ENCODE assay signal across 3 cellular contexts in genomic region chrX:77723684-77724083, GRCh38.
TF ChIP-seq lines count a peak whose summit lies in the region.

No MANE protein-coding gene starts in this region.

TF ChIP-seq in HepG2, 621 proteins besides CTCF, POLR2A, EP300 and RAD21:
- TF ChIP-seq ZNF720 (CRISPR knock-in tag; IDR thresholded peaks at IDR 0.05): no peak
- TF ChIP-seq NR2F1 (CRISPR knock-in tag; IDR thresholded peaks at IDR 0.05): no peak
- TF ChIP-seq MAFK (conservative IDR thresholded peaks at IDR 0.05 in 1 of 2, IDR thresholded peaks at IDR 0.05 in 1 of 2; ENCODE audit: low read length in 2 of 2): peak; percentile 86 to 93
- TF ChIP-seq, protein P1, sequence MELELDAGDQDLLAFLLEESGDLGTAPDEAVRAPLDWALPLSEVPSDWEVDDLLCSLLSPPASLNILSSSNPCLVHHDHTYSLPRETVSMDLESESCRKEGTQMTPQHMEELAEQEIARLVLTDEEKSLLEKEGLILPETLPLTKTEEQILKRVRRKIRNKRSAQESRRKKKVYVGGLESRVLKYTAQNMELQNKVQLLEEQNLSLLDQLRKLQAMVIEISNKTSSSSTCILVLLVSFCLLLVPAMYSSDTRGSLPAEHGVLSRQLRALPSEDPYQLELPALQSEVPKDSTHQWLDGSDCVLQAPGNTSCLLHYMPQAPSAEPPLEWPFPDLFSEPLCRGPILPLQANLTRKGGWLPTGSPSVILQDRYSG (CRISPR knock-in tag; IDR thresholded peaks at IDR 0.05): no peak
- TF ChIP-seq, protein P2, sequence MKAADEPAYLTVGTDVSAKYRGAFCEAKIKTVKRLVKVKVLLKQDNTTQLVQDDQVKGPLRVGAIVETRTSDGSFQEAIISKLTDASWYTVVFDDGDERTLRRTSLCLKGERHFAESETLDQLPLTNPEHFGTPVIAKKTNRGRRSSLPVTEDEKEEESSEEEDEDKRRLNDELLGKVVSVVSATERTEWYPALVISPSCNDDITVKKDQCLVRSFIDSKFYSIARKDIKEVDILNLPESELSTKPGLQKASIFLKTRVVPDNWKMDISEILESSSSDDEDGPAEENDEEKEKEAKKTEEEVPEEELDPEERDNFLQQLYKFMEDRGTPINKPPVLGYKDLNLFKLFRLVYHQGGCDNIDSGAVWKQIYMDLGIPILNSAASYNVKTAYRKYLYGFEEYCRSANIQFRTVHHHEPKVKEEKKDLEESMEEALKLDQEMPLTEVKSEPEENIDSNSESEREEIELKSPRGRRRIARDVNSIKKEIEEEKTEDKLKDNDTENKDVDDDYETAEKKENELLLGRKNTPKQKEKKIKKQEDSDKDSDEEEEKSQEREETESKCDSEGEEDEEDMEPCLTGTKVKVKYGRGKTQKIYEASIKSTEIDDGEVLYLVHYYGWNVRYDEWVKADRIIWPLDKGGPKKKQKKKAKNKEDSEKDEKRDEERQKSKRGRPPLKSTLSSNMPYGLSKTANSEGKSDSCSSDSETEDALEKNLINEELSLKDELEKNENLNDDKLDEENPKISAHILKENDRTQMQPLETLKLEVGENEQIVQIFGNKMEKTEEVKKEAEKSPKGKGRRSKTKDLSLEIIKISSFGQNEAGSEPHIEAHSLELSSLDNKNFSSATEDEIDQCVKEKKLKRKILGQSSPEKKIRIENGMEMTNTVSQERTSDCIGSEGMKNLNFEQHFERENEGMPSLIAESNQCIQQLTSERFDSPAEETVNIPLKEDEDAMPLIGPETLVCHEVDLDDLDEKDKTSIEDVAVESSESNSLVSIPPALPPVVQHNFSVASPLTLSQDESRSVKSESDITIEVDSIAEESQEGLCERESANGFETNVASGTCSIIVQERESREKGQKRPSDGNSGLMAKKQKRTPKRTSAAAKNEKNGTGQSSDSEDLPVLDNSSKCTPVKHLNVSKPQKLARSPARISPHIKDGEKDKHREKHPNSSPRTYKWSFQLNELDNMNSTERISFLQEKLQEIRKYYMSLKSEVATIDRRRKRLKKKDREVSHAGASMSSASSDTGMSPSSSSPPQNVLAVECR (CRISPR knock-in tag; IDR thresholded peaks at IDR 0.05; ENCODE audit: borderline replicate concordance): no peak
- peak; percentile 91 for TF ChIP-seq MAFF (IDR thresholded peaks at IDR 0.05; ENCODE audit: low read depth, low read length)

TF ChIP-seq in IMR-90, 13 proteins besides CTCF, POLR2A, EP300 and RAD21:
- no peak for TF ChIP-seq BHLHE40 (IDR thresholded peaks at IDR 0.05; ENCODE audit: low read depth, low read length)
- TF ChIP-seq MAFK (IDR thresholded peaks at IDR 0.05; ENCODE audit: low read depth, low read length): peak; percentile 96

TF ChIP-seq in H1, 55 proteins besides CTCF, POLR2A, EP300 and RAD21:
- TF ChIP-seq SAP30 (IDR thresholded peaks at IDR 0.05; ENCODE audit: insufficient read depth, insufficient replicate concordance, low read length) (no peak), MAFK (IDR thresholded peaks at IDR 0.05; ENCODE audit: low read depth, low read length) (peak; percentile 6; the same call in 1 of the 2 replicates)
TF ChIP-seq in H1: peak in this region for 1.
